8 cellular contexts compared by ENCODE assay signal in genomic region chr11:57321996-57322880, GRCh38. TPM values are rescaled to one million over a fixed set of nuclear protein-coding genes. Genes with fewer than 3 reads are reported as not detected.
DNase-seq lines count a peak whose midpoint lies in the region; ATAC-seq and TF ChIP-seq lines count a peak whose summit lies in the region.

No MANE protein-coding gene starts in this region.

- POLR2A ChIA-PET in activated B cell treated with CpG ODN at 0.5 μM for 24 hours (lab: Charles Lee): interaction anchor here (0.9 to 1.0 kb wide), 2 partner anchors 13 to 14 kb away, joined by 4 read pairs; partner anchors contain the start of gene SSRP1

- H3K27me3 Mint-ChIP-seq in activated B cell treated with CpG ODN at 0.5 μM for 24 hours (no peaks in the 10 kb centered on the region), neural crest cell (ENCODE audit: low read depth) (no peaks in the 10 kb centered on the region)

- TF ChIP-seq CTCF in activated B cell treated with CpG ODN at 0.5 μM for 24 hours (IDR thresholded peaks at IDR 0.05) (no peak), foreskin fibroblast (IDR thresholded peaks at IDR 0.05; ENCODE audit: low read depth, low read length) (no peak), neural crest cell (conservative IDR thresholded peaks at IDR 0.05) (no peak)

- H3K36me3 Mint-ChIP-seq in activated B cell treated with CpG ODN at 0.5 μM for 24 hours (ENCODE audit: low read depth): peaks cover 26% of the 10 kb centered on the region
- H3K36me3 Mint-ChIP-seq in neural crest cell (ENCODE audit: low read depth): peaks cover 19% of the 10 kb centered on the region

- ATAC-seq in activated B cell treated with CpG ODN at 0.5 μM for 24 hours (ENCODE audit: low read depth) (no peak), GM19395 (IDR thresholded peaks at IDR 0.05; ENCODE audit: unreplicated experiment) (no peak), GM21515 (IDR thresholded peaks at IDR 0.05; ENCODE audit: unreplicated experiment) (no peak)

- H3K4me1 Mint-ChIP-seq in activated B cell treated with CpG ODN at 0.5 μM for 24 hours (peaks cover 28% of the 10 kb centered on the region), neural crest cell (peaks cover 63% of the 10 kb centered on the region)

- H3K4me3 ChIP-seq in foreskin fibroblast (ENCODE audit: low read depth in 1 of 2, low read length in 2 of 2): peak overlapping the region; percentile 94 to 98

- in situ Hi-C loops in Caki2 (cut with HindIII; ENCODE audit: low pct_unique_long_range_greater_than_20kb, low sequenced_read_pairs): no loop called here

- CTCF ChIA-PET in activated B cell treated with CpG ODN at 0.5 μM for 24 hours (lab: Charles Lee): no interaction called here

- intact Hi-C loops in activated B cell treated with CpG ODN at 0.5 μM for 24 hours (cut with micrococcal nuclease): loop anchor here (10.0 kb wide), 1 partner anchor 1203 kb away; no protein-coding TSS in a partner anchor

- H3K9me3 Mint-ChIP-seq in activated B cell treated with CpG ODN at 0.5 μM for 24 hours (no peaks in the 10 kb centered on the region), neural crest cell (no peaks in the 10 kb centered on the region)

- H3K4me3 Mint-ChIP-seq in activated B cell treated with CpG ODN at 0.5 μM for 24 hours: peak overlapping the region; percentile 46
- peak overlapping the region; percentile 97 for H3K4me3 Mint-ChIP-seq in neural crest cell

- DNase-seq in Caki2 (ENCODE audit: low read depth) (peak; percentile 93), HuH-7 (ENCODE audit: low spot score) (peak; percentile 46), activated B cell treated with CpG ODN at 0.5 μM for 24 hours (no peak), foreskin fibroblast (peak; percentile 97 to 99), neural crest cell (ENCODE audit: low read depth, low spot score) (peak; percentile 48), RPMI8226 (no peak)

- H3K27ac Mint-ChIP-seq in activated B cell treated with CpG ODN at 0.5 μM for 24 hours (no peak overlapping the region), neural crest cell (ENCODE audit: unreplicated experiment) (peak overlapping the region; percentile 92)

RNA-seq across cellular contexts. Expression of gene TNKS1BP1, which starts 2.5 kb away (rescaled TPM):
- total RNA-seq in Caki2 (2014; rRNA removed; shearing (Covaris generic); ENCODE audit: low replicate concordance): 56.6 and 70.7 TPM in 2 replicates
- total RNA-seq in activated B cell treated with CpG ODN at 0.5 μM for 24 hours: 13.9 and 14.3 TPM in 2 replicates
- total RNA-seq in neural crest cell: 105 and 114 TPM in 2 replicates

RNA-seq across cellular contexts. Expression of gene SSRP1, which starts 13.5 kb away (rescaled TPM):
- total RNA-seq in Caki2 (2014; rRNA removed; shearing (Covaris generic); ENCODE audit: low replicate concordance): 85.5 and 147 TPM in 2 replicates
- 120 and 127 TPM in 2 replicates for total RNA-seq in activated B cell treated with CpG ODN at 0.5 μM for 24 hours
- 280 TPM in 2 replicates for total RNA-seq in neural crest cell

RNA-seq across cellular contexts. Expression of gene P2RX3, which starts 15.9 kb away (rescaled TPM):
- total RNA-seq in Caki2 (2014; rRNA removed; shearing (Covaris generic); ENCODE audit: low replicate concordance): not detected in 2 replicates
- total RNA-seq in activated B cell treated with CpG ODN at 0.5 μM for 24 hours: not detected in 2 replicates
- total RNA-seq in neural crest cell: 14.3 and 15.5 TPM in 2 replicates

RNA-seq across cellular contexts. Expression of gene PRG3, which starts 58.7 kb away (rescaled TPM):
- total RNA-seq in Caki2 (2014; rRNA removed; shearing (Covaris generic); ENCODE audit: low replicate concordance): not detected in 2 replicates
- not detected in 2 replicates for total RNA-seq in activated B cell treated with CpG ODN at 0.5 μM for 24 hours
- not detected in 2 replicates for total RNA-seq in neural crest cell

Comparison
In these comparisons a context has a peak if more than half of its experiments do, and no peak if none do; other contexts are left out.
1. DNase-seq: peak in Caki2 (single experiment), HuH-7 (single experiment), foreskin fibroblast (2 of 2) and neural crest cell (single experiment); none in activated B cell treated with CpG ODN at 0.5 μM for 24 hours (single experiment) and RPMI8226 (single experiment).
2. RNA of gene P2RX3, which starts 15.9 kb away (total RNA-seq): 14.3 to 15.5 TPM in neural crest cell; not detected in Caki2 and not detected in activated B cell treated with CpG ODN at 0.5 μM for 24 hours; every median in the first group is over 10 times any median in the second.